ENCODE assay signal across 9 cellular contexts in the genomic region with DNA sequence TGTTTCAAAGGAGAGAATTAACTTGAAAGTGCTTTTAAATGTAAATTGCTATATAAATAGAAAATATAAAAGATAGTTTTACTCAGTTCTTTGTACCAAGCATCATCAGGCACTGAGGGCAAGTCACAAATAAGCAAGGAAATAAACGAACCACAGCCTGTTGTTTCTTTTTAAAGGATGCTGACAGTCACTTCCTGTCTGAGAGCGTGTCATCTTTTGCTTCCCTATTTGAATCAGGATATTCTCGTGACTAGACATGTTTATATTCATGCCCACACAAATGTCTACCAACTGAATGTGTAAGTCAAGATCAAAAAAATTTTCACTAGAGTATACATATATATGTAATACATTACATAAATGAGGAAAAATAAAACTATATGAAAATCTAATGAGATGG. TPM values are rescaled to one million over a fixed set of nuclear protein-coding genes. Genes with fewer than 3 reads are reported as not detected.
DNase-seq lines count a peak whose midpoint lies in the region; ATAC-seq and TF ChIP-seq lines count a peak whose summit lies in the region.
"Had no signal": no experiment of that assay in that cellular context is flagged by ENCODE, and none has a peak within 500 bp of the region (broad histone marks: within the 10 kb centered on the region; RNA-seq: fewer than 3 reads in every experiment).

No MANE protein-coding gene starts in this region.

- H3K4me2 ChIP-seq in OCI-LY7 (ENCODE audit: low read length) (peak overlapping the region; percentile 48), osteoblast (ENCODE audit: insufficient read depth, low read length) (peak overlapping the region; percentile 24)

- H3K4me1 ChIP-seq in OCI-LY7 (ENCODE audit: insufficient read depth, low read length, poor library complexity, severe bottlenecking) (peaks cover 15% of the 10 kb centered on the region), osteoblast (ENCODE audit: insufficient read depth, low read length) (no peaks in the 10 kb centered on the region), right cardiac atrium (ENCODE audit: control insufficient read depth, insufficient read depth, low read length) (no peaks in the 10 kb centered on the region), Caco-2 (no peaks in the 10 kb centered on the region)

- H2AFZ ChIP-seq in OCI-LY7 (ENCODE audit: low read length) (peak overlapping the region; percentile 81), osteoblast (ENCODE audit: low read length) (peak overlapping the region; percentile 21)

- no TSS peak for BruUV-seq in OCI-LY7 (replicated peaks; lab: Mats Ljungman, UMichigan)
- no TSS peak for BruUV-seq in Caco-2 (replicated peaks; lab: Mats Ljungman, UMichigan)

- H3K27me3 ChIP-seq in osteoblast (ENCODE audit: insufficient read depth, low read length) = no peaks in the 10 kb centered on the region
- H3K27me3 ChIP-seq in right cardiac atrium (ENCODE audit: control insufficient read depth, insufficient read depth) = no peaks in the 10 kb centered on the region
- H3K27me3 ChIP-seq in Caco-2 (replicated peaks; ENCODE audit: control insufficient read depth, insufficient read depth, low read length) = no peaks in the 10 kb centered on the region
- H3K27me3 ChIP-seq: SJSA1 had no signal

- DNase-seq in SIG-M5 treated with dmso at 0.1 percent for 504 hours (lab: John Stamatoyannopoulos, UW; ENCODE audit: unreplicated experiment) (peak; percentile 79), SIG-M5 (lab: John Stamatoyannopoulos, UW) (no peak), OCI-LY7 (ENCODE audit: low spot score) (peak; percentile 68), osteoblast (ENCODE audit: insufficient read length, low spot score, missing footprints) (peak; percentile 25), right cardiac atrium (no peak), NCI-H2081 treated with DMSO at 0.1 percent for 48 hours (lab: John Stamatoyannopoulos, UW) (no peak), Caco-2 (no peak)

- CTCF ChIA-PET in OCI-LY7 (lab: Charles Lee; ENCODE audit: unreplicated experiment) = interaction anchor here (0.6 kb wide), 1 partner anchor 129 kb away, joined by 3 read pairs; no protein-coding TSS in a partner anchor
- CTCF ChIA-PET in Caco-2 (lab: Charles Lee) = no interaction called here

- H3K4me3 ChIP-seq in OCI-LY7 (ENCODE audit: low read depth, low read length, poor library complexity, severe bottlenecking) (peak overlapping the region; percentile 16), osteoblast (ENCODE audit: insufficient read depth, low read length) (no peak overlapping the region), right cardiac atrium (ENCODE audit: low read length) (no peak overlapping the region), Caco-2 (ENCODE audit: low read depth, low read length) (no peak overlapping the region)
- H3K4me3 ChIP-seq: SJSA1 had no signal

- 20% methylated on average over 3 of the region's 3 CpGs for WGBS in right cardiac atrium

- no peaks in the 10 kb centered on the region for H3K9me3 Mint-ChIP-seq in Caco-2 (ENCODE audit: unreplicated experiment)

- no peaks in the 10 kb centered on the region for H3K36me3 Mint-ChIP-seq in Caco-2 (ENCODE audit: insufficient read depth, unreplicated experiment)

- H3K9me2 ChIP-seq in OCI-LY7 (ENCODE audit: insufficient read depth, low read length) = no peaks in the 10 kb centered on the region

- H3K36me3 ChIP-seq in OCI-LY7 (ENCODE audit: insufficient read depth, low read length) (no peaks in the 10 kb centered on the region), osteoblast (ENCODE audit: insufficient read depth, low read length) (no peaks in the 10 kb centered on the region), Caco-2 (ENCODE audit: control insufficient read depth, insufficient read depth, low read length) (no peaks in the 10 kb centered on the region)
- H3K36me3 ChIP-seq: SJSA1 had no signal

- POLR2A ChIA-PET in OCI-LY7 (lab: Charles Lee) (interaction anchor here (1.0 kb wide), 1 partner anchor 69 kb away, joined by 4 read pairs; no protein-coding TSS in a partner anchor), Caco-2 (lab: Charles Lee) (no interaction called here)

- no peak overlapping the region for H3K4me3 Mint-ChIP-seq in Caco-2 (ENCODE audit: unreplicated experiment)

- intact Hi-C loops in OCI-LY7 (cut with micrococcal nuclease; ENCODE audit: unreplicated experiment) (no loop called here), right cardiac atrium (cut with DNase I) (no loop called here), Caco-2 (cut with micrococcal nuclease; ENCODE audit: unreplicated experiment) (no loop called here)

- ATAC-seq in HG02798 (IDR thresholded peaks at IDR 0.05; ENCODE audit: poor library complexity, unreplicated experiment) (peak; percentile 81), right cardiac atrium (no peak)

- H3K27me3 Mint-ChIP-seq in Caco-2 (ENCODE audit: insufficient read depth, unreplicated experiment) = peaks cover 5% of the 10 kb centered on the region

- H3K27ac Mint-ChIP-seq in Caco-2 (ENCODE audit: unreplicated experiment) = no peak overlapping the region

- TF ChIP-seq CTCF in OCI-LY7 (conservative IDR thresholded peaks at IDR 0.05; ENCODE audit: low read length) = no peak
- TF ChIP-seq CTCF in osteoblast (IDR thresholded peaks at IDR 0.05; ENCODE audit: extremely low read depth, low read depth, low read length) = no peak
- no peak for TF ChIP-seq CTCF in Caco-2 (IDR thresholded peaks at IDR 0.05; ENCODE audit: insufficient read depth in 1 of 2, low read depth in 1 of 2, low read length in 1 of 2, severe bottlenecking in 1 of 2, unreplicated experiment in 1 of 2)

- H3K79me2 ChIP-seq in OCI-LY7 (ENCODE audit: insufficient read depth, low read depth, low read length) (no peaks in the 10 kb centered on the region), osteoblast (ENCODE audit: insufficient read depth, low read length) (no peaks in the 10 kb centered on the region)

- no peaks in the 10 kb centered on the region for H3K4me1 Mint-ChIP-seq in Caco-2 (ENCODE audit: low read depth, unreplicated experiment)

- no peak overlapping the region for H3K27ac ChIP-seq in OCI-LY7 (ENCODE audit: low read depth, low read length, poor library complexity, severe bottlenecking)
- no peak overlapping the region for H3K27ac ChIP-seq in osteoblast (ENCODE audit: low read depth, low read length)
- H3K27ac ChIP-seq in right cardiac atrium (ENCODE audit: low read length) = no peak overlapping the region
- H3K27ac ChIP-seq: SJSA1 had no signal

- H4K20me1 ChIP-seq in OCI-LY7 (ENCODE audit: insufficient read depth, low read length) = no peaks in the 10 kb centered on the region
- H4K20me1 ChIP-seq in osteoblast (ENCODE audit: insufficient read depth, low read length) = no peaks in the 10 kb centered on the region

- H3K9me3 ChIP-seq in OCI-LY7 (ENCODE audit: low read length) = peaks cover 15% of the 10 kb centered on the region; the same call in 1 of the 2 replicates
- H3K9me3 ChIP-seq in osteoblast (ENCODE audit: low read depth, low read length) = no peaks in the 10 kb centered on the region
- no peaks in the 10 kb centered on the region for H3K9me3 ChIP-seq in right cardiac atrium (ENCODE audit: control insufficient read depth, low read length)
- H3K9me3 ChIP-seq in Caco-2 = no peaks in the 10 kb centered on the region
- H3K9me3 ChIP-seq: SJSA1 had no signal

RNA-seq across cellular contexts. Expression of gene SLC2A13, which starts 31.4 kb away (rescaled TPM):
- 14.1 and 16.5 TPM in 2 replicates for total RNA-seq in OCI-LY7 (2014; rRNA removed; shearing (Covaris generic))
- total RNA-seq in OCI-LY7 (2022) = 12.4 and 13.3 TPM in 2 replicates
- total RNA-seq in osteoblast = 12.3 and 13.8 TPM in 2 replicates
- total RNA-seq in right cardiac atrium = 10 to 100 TPM in 1 of 4 donors, 1 to 10 TPM in 3; 6.7 to 15.5 (median 7.4) TPM
- polyA plus RNA-seq in right cardiac atrium = 2.8 TPM
- total RNA-seq in Caco-2 (2022) = 2.5 and 3.0 TPM in 2 replicates

Comparison
In these comparisons a context has a peak if more than half of its experiments do, and no peak if none do; other contexts are left out.
1. DNase-seq: peak in SIG-M5 treated with dmso at 0.1 percent for 504 hours (single experiment), OCI-LY7 (single experiment) and osteoblast (single experiment); none in SIG-M5 (single experiment), right cardiac atrium (0 of 3), NCI-H2081 treated with DMSO at 0.1 percent for 48 hours (single experiment) and Caco-2 (0 of 2).